ENCODE assay signal across 15 cellular contexts in genomic region chr17:27980035-27980434, GRCh38.
DNase-seq lines count a peak whose midpoint lies in the region; ATAC-seq and TF ChIP-seq lines count a peak whose summit lies in the region.
"Had no signal": no experiment of that assay in that cellular context is flagged by ENCODE, and none has a peak within 500 bp of the region (broad histone marks: within the 10 kb centered on the region; RNA-seq: fewer than 3 reads in every experiment).

No MANE protein-coding gene starts in this region.

- H3K27ac ChIP-seq in left lung, result no peak overlapping the region

- no peaks in the 10 kb centered on the region for H3K36me3 ChIP-seq in left lung
- H3K36me3 ChIP-seq: WERI-Rb-1 had no signal

- TF ChIP-seq CTCF in cardiac fibroblast (IDR thresholded peaks at IDR 0.05; ENCODE audit: low read depth, low read length) (no peak), left lung (IDR thresholded peaks at IDR 0.05) (no peak)

- DNase-seq in EH (ENCODE audit: low read depth) (peak; percentile 88), LHCN-M2 (ENCODE audit: low read depth) (peak; percentile 71), cardiac fibroblast (ENCODE audit: low read depth in 2 of 2) (peak; percentile 93 to 96), left lung (no peak), anterior cingulate cortex (lab: John Stamatoyannopoulos, UW) (no peak), DMS79 (lab: John Stamatoyannopoulos, UW) (no peak)
- DNase-seq: activated T-cell treated with anti-CD3 and anti-CD28 coated beads for 4 hours, COR-L47, H9, NCI-H1417, NCI-H524, SHP77, WERI-Rb-1 had no signal

- H3K9me3 ChIP-seq in left lung, result no peaks in the 10 kb centered on the region

- ATAC-seq in left lung (peak; percentile 19), GM18858 (IDR thresholded peaks at IDR 0.05; ENCODE audit: unreplicated experiment) (no peak), GM21786 (IDR thresholded peaks at IDR 0.05; ENCODE audit: unreplicated experiment) (no peak)

- H3K4me1 ChIP-seq in left lung, result peaks cover 0 to 5% of the 10 kb centered on the region in 2 donors

- H3K27me3 ChIP-seq in left lung, result peaks cover 0 to 10% of the 10 kb centered on the region in 2 donors

- H3K4me3 ChIP-seq in cardiac fibroblast (replicated peaks in 1 of 2; ENCODE audit: low read depth in 2 of 2, low read length in 2 of 2) (no peak overlapping the region), left lung (no peak overlapping the region)

- intact Hi-C loops in left lung (cut with DNase I), result no loop called here

Comparison
In these comparisons a context has a peak if more than half of its experiments do, and no peak if none do; other contexts are left out.
1. DNase-seq: peak in EH (single experiment), LHCN-M2 (single experiment) and cardiac fibroblast (2 of 2); none in left lung (0 of 2), anterior cingulate cortex (0 of 58) and DMS79 (single experiment).